In genomic region chr19:38676878-38677646, GRCh38 we compare ENCODE assay signal across 8 cellular contexts. TPM values are rescaled to one million over a fixed set of nuclear protein-coding genes. Genes with fewer than 3 reads are reported as not detected.
A peak's percentile ranks its signal among the peaks of the same experiment; 100 is the strongest.
DNase-seq lines count a peak whose midpoint lies in the region; ATAC-seq, FAIRE-seq and TF ChIP-seq lines count a peak whose summit lies in the region.

No MANE protein-coding gene starts in this region.

- no peak for TF ChIP-seq POLR2A in H54 (IDR thresholded peaks at IDR 0.05; ENCODE audit: low read depth, low read length)

- peak overlapping the region; percentile 6 to 92 (median 64) for H3K4me3 Mint-ChIP-seq in CD4-positive, CD25-positive, alpha-beta regulatory T cell

- H3K36me3 Mint-ChIP-seq in CD4-positive, CD25-positive, alpha-beta regulatory T cell = peaks cover 21% of the 10 kb centered on the region

- TF ChIP-seq CTCF in fibroblast of lung (conservative IDR thresholded peaks at IDR 0.05 in 1 of 2, IDR thresholded peaks at IDR 0.05 in 1 of 2; ENCODE audit: low read depth in 1 of 2, low read length in 2 of 2) (no peak), pancreas (IDR thresholded peaks at IDR 0.05) (no peak)

- H3K9me3 Mint-ChIP-seq in CD4-positive, CD25-positive, alpha-beta regulatory T cell = no peaks in the 10 kb centered on the region

- no peaks in the 10 kb centered on the region for H4K20me1 ChIP-seq in fibroblast of lung (ENCODE audit: control insufficient read depth, extremely low read depth, insufficient read depth, low read length)

- no peaks in the 10 kb centered on the region for H3K9me3 ChIP-seq in CD4-positive, CD25-positive, alpha-beta regulatory T cell (ENCODE audit: control insufficient read depth in 2 of 2, low read length in 2 of 2)
- no peaks in the 10 kb centered on the region for H3K9me3 ChIP-seq in SJCRH30 (replicated peaks)
- no peaks in the 10 kb centered on the region for H3K9me3 ChIP-seq in fibroblast of lung (ENCODE audit: control insufficient read depth, insufficient read depth, low read depth, low read length)
- H3K9me3 ChIP-seq in pancreas = no peaks in the 10 kb centered on the region

- H3K4me1 ChIP-seq in CD4-positive, CD25-positive, alpha-beta regulatory T cell (ENCODE audit: control insufficient read depth, insufficient read depth, low read length, poor library complexity, severe bottlenecking) = peaks cover 83% of the 10 kb centered on the region
- H3K4me1 ChIP-seq in SJCRH30 (peaks cover 31% of the 10 kb centered on the region), fibroblast of lung (ENCODE audit: control insufficient read depth, extremely low read depth, insufficient read depth, low read length) (peaks cover 38% of the 10 kb centered on the region), pancreas (peaks cover 45 to 58% (median 52%) of the 10 kb centered on the region in 3 donors)

- H3K27me3 ChIP-seq in CD4-positive, CD25-positive, alpha-beta regulatory T cell (ENCODE audit: control insufficient read depth, insufficient read depth, low read length) = no peaks in the 10 kb centered on the region
- H3K27me3 ChIP-seq in SJCRH30 (no peaks in the 10 kb centered on the region), fibroblast of lung (ENCODE audit: control insufficient read depth, insufficient read depth, low read length) (no peaks in the 10 kb centered on the region), pancreas (no peaks in the 10 kb centered on the region)

- peaks cover 13 to 87% (median 64%) of the 10 kb centered on the region in 4 donors for H3K4me1 Mint-ChIP-seq in CD4-positive, CD25-positive, alpha-beta regulatory T cell

- no peaks in the 10 kb centered on the region for H3K36me3 ChIP-seq in CD4-positive, CD25-positive, alpha-beta regulatory T cell (ENCODE audit: control insufficient read depth, insufficient read depth, low read length)
- H3K36me3 ChIP-seq in SJCRH30 = peaks cover 11% of the 10 kb centered on the region; the same call in 1 of the 2 replicates
- peaks cover 14% of the 10 kb centered on the region for H3K36me3 ChIP-seq in fibroblast of lung (ENCODE audit: control insufficient read depth, insufficient read depth, low read length)
- no peaks in the 10 kb centered on the region for H3K36me3 ChIP-seq in pancreas

- peak overlapping the region; percentile 76 to 95 (median 89) for H3K27ac Mint-ChIP-seq in CD4-positive, CD25-positive, alpha-beta regulatory T cell

- no peak for ATAC-seq in CD4-positive, CD25-positive, alpha-beta regulatory T cell (ENCODE audit: low read depth in 2 of 2)
- ATAC-seq in pancreas = no peak
- ATAC-seq in GM18517 (IDR thresholded peaks at IDR 0.05; ENCODE audit: unreplicated experiment) = no peak

- no peak overlapping the region for H3K9ac ChIP-seq in fibroblast of lung (ENCODE audit: insufficient read depth, low read length)

- H3K4me3 ChIP-seq in CD4-positive, CD25-positive, alpha-beta regulatory T cell (ENCODE audit: low read depth, low read length) = peak overlapping the region; percentile 44
- H3K4me3 ChIP-seq in SJCRH30 (no peak overlapping the region), fibroblast of lung (replicated peaks in 1 of 4; ENCODE audit: control extremely low read depth in 1 of 4, insufficient read depth in 1 of 4, low read depth in 3 of 4, low read length in 4 of 4) (no peak overlapping the region), pancreas (no peak overlapping the region)

- H3K4me2 ChIP-seq in fibroblast of lung (ENCODE audit: extremely low read depth, insufficient read depth, low read length) = peak overlapping the region; percentile 52

- 78 to 83% methylated on average over 11 of the region's 11 CpGs for WGBS in pancreas, 2 donors

- H3K79me2 ChIP-seq in fibroblast of lung (ENCODE audit: control insufficient read depth, insufficient read depth, low read length) = peaks cover 90% of the 10 kb centered on the region

- no peak overlapping the region for H2AFZ ChIP-seq in fibroblast of lung (ENCODE audit: low read length)

- FAIRE-seq in pancreas (lab: Jason Lieb, UNC) (no peak), H54 (lab: Jason Lieb, UNC) (no peak)

- peak overlapping the region; percentile 60 for H3K27ac ChIP-seq in CD4-positive, CD25-positive, alpha-beta regulatory T cell (ENCODE audit: insufficient read depth, low read length, poor library complexity, severe bottlenecking)
- H3K27ac ChIP-seq in SJCRH30 (peak overlapping the region; percentile 71; the same call in 1 of the 2 replicates), fibroblast of lung (ENCODE audit: insufficient read depth, low read length) (peak overlapping the region; percentile 38), pancreas (peak overlapping the region in 3 of 4 donors; percentile 2 to 99 (median 13))

- H3K27me3 Mint-ChIP-seq in CD4-positive, CD25-positive, alpha-beta regulatory T cell = no peaks in the 10 kb centered on the region

- no peak for DNase-seq in CD4-positive, CD25-positive, alpha-beta regulatory T cell
- DNase-seq in SJCRH30 (no peak), fibroblast of lung (ENCODE audit: low read depth in 2 of 2) (no peak), pancreas (no peak), NCI-H82 (lab: John Stamatoyannopoulos, UW) (no peak), NK-92 (lab: John Stamatoyannopoulos, UW; ENCODE audit: unreplicated experiment) (no peak), H54 (ENCODE audit: insufficient read length, low spot score) (no peak)

- intact Hi-C loops in pancreas (cut with DNase I) = no loop called here

RNA-seq across cellular contexts. Expression of gene ACTN4, which starts 29.6 kb away (rescaled TPM):
- 323 TPM for total RNA-seq in CD4-positive, CD25-positive, alpha-beta regulatory T cell
- 10 to 100 TPM; 11.2 to 22.2 (median 15.7) TPM for polyA plus RNA-seq in CD4-positive, CD25-positive, alpha-beta regulatory T cell
- total RNA-seq in SJCRH30 (2014; rRNA removed; shearing (Covaris generic)) = 166 and 192 TPM in 2 replicates
- total RNA-seq in fibroblast of lung = 65.0 and 127 TPM in 2 replicates
- polyA plus RNA-seq in fibroblast of lung = 363 and 683 TPM in 2 replicates
- 608 and 1,180 TPM in 2 replicates for polyA plus RNA-seq in fibroblast of lung (2012)
- 641 and 1,577 TPM in 2 replicates for polyA minus RNA-seq in fibroblast of lung (ENCODE audit: low replicate concordance)
- total RNA-seq in pancreas = 100 to 1,000 TPM; 137 to 284 (median 189) TPM
- polyA plus RNA-seq in pancreas = 100 to 1,000 TPM in 1 of 2 donors, 10 to 100 TPM in 1; 98.2 to 195 TPM

RNA-seq across cellular contexts. Expression of gene EIF3K, which starts 58.1 kb away (rescaled TPM):
- total RNA-seq in CD4-positive, CD25-positive, alpha-beta regulatory T cell = 319 TPM
- 100 to 1,000 TPM; 429 to 508 (median 476) TPM for polyA plus RNA-seq in CD4-positive, CD25-positive, alpha-beta regulatory T cell
- 320 and 322 TPM in 2 replicates for total RNA-seq in SJCRH30 (2014; rRNA removed; shearing (Covaris generic))
- total RNA-seq in fibroblast of lung (198 and 334 TPM in 2 replicates), pancreas (100 to 1,000 TPM in 5 of 6 donors, 10 to 100 TPM in 1; 93.5 to 140 (median 131) TPM)
- polyA plus RNA-seq in fibroblast of lung (171 and 280 TPM in 2 replicates), pancreas (100 to 1,000 TPM; 107 to 162 TPM)
- 288 and 298 TPM in 2 replicates for polyA plus RNA-seq in fibroblast of lung (2012)
- polyA minus RNA-seq in fibroblast of lung (ENCODE audit: low replicate concordance) = 519 and 653 TPM in 2 replicates

RNA-seq across cellular contexts. Expression of gene MAP4K1, which starts 59.3 kb away (rescaled TPM):
- 310 TPM for total RNA-seq in CD4-positive, CD25-positive, alpha-beta regulatory T cell
- polyA plus RNA-seq in CD4-positive, CD25-positive, alpha-beta regulatory T cell = 100 to 1,000 TPM; 117 to 164 (median 140) TPM
- 1.2 and 1.5 TPM in 2 replicates for total RNA-seq in SJCRH30 (2014; rRNA removed; shearing (Covaris generic))
- total RNA-seq in fibroblast of lung (under 0.01 and 0.17 TPM in 2 replicates), pancreas (1 to 10 TPM in 5 of 6 donors, under 1 TPM in 1; 0.79 to 3.8 (median 2.6) TPM)
- polyA plus RNA-seq in fibroblast of lung (0.09 and 0.12 TPM in 2 replicates), pancreas (10 to 100 TPM in 1 of 2 donors, 1 to 10 TPM in 1; 2.6 to 43.4 TPM)
- polyA plus RNA-seq in fibroblast of lung (2012) = 0.27 TPM in 1 of 2 replicates, not detected in the other
- polyA minus RNA-seq in fibroblast of lung (ENCODE audit: low replicate concordance) = not detected in 2 replicates

Comparison
In these comparisons a context has a peak if more than half of its experiments do, and no peak if none do; other contexts are left out.
1. H3K27ac ChIP-seq: peak in every context shown above with its lines; median percentile 71 in SJCRH30; 60 in CD4-positive, CD25-positive, alpha-beta regulatory T cell; 38 in fibroblast of lung; 13 in pancreas.
2. RNA of gene MAP4K1, which starts 59.3 kb away (total RNA-seq): 310 TPM in CD4-positive, CD25-positive, alpha-beta regulatory T cell (single experiment); 0.79 to 3.8 TPM in pancreas, 1.2 to 1.5 TPM in SJCRH30 and under 0.01 to 0.17 TPM in fibroblast of lung; every median in the first group is over 10 times any median in the second.